In genomic region chr9:93992830-93993229, GRCh38 we compare ENCODE assay signal across 10 cellular contexts. TPM values are rescaled to one million over a fixed set of nuclear protein-coding genes. Genes with fewer than 3 reads are reported as not detected.
"Had no signal": no experiment of that assay in that cellular context is flagged by ENCODE, and none has a peak within 500 bp of the region (broad histone marks: within the 10 kb centered on the region; RNA-seq: fewer than 3 reads in every experiment).

No MANE protein-coding gene starts in this region.

- H3K4me3 ChIP-seq: GM23338, HAP-1 had no signal

- H3K27ac ChIP-seq: HL-60 had no signal

- ATAC-seq: GM23338, HCT116 had no signal

- H3K36me3 ChIP-seq: HAP-1 had no signal

- H2AFZ ChIP-seq: GM23338 had no signal

- H3K4me2 ChIP-seq: GM23338 had no signal

- FAIRE-seq: H1 had no signal

- DNase-seq: H7, HFFc6, Kasumi-1, KG1 had no signal

- H3K4me1 ChIP-seq: HAP-1 had no signal

RNA-seq across cellular contexts. Expression of gene BARX1, which starts 37.7 kb away (rescaled TPM):
- total RNA-seq: HFFc6, HT1080 had no signal
